ENCODE assay signal across 18 cellular contexts in genomic region chr15:75313116-75313845, GRCh38. TPM values are rescaled to one million over a fixed set of nuclear protein-coding genes. Genes with fewer than 3 reads are reported as not detected.
DNase-seq lines count a peak whose midpoint lies in the region; ATAC-seq, FAIRE-seq and TF ChIP-seq lines count a peak whose summit lies in the region.
"Had no signal": no experiment of that assay in that cellular context is flagged by ENCODE, and none has a peak within 500 bp of the region (broad histone marks: within the 10 kb centered on the region; RNA-seq: fewer than 3 reads in every experiment).

No MANE protein-coding gene starts in this region.

- peak overlapping the region in 9 of 11 experiments; percentile 3 to 59 (median 15); a peak in 12 of 22 replicates for H3K4me2 ChIP-seq in BLaER1 treated with 17β-estradiol and CSF1 and Interleukin-3, amounts not matched to agents 10 nM and 100 nM
- no peak overlapping the region for H3K4me2 ChIP-seq in H1 (ENCODE audit: insufficient read depth in 1 of 2, low read depth in 2 of 2, low read length in 2 of 2)

- no peak overlapping the region for H3K14ac ChIP-seq in H1 (ENCODE audit: insufficient read length)

- TF ChIP-seq CTCF in H1 (IDR thresholded peaks at IDR 0.05; ENCODE audit: control extremely low read depth in 1 of 3, insufficient read depth in 1 of 3, low read depth in 1 of 3, low read length in 3 of 3), result no peak

- H3K23ac ChIP-seq in H1 (ENCODE audit: insufficient read length), result no peak overlapping the region

- no peak overlapping the region for H3K27ac Mint-ChIP-seq in natural killer cell treated with Interleukin-12 subunit alpha and Interleukin-12 subunit beta and Interleukin-15 and Interleukin-18, amount 100 ng/mL, for 72 hours
- no peak overlapping the region for H3K27ac Mint-ChIP-seq in naive thymus-derived CD4-positive, alpha-beta T cell

- intact Hi-C loops in naive thymus-derived CD4-positive, alpha-beta T cell (cut with micrococcal nuclease), result no loop called here

- H3K27ac ChIP-seq in BLaER1 treated with 17β-estradiol and CSF1 and Interleukin-3, amounts not matched to agents 10 nM and 100 nM, result no peak overlapping the region
- H3K27ac ChIP-seq in H1 (ENCODE audit: low read depth, low read length), result no peak overlapping the region
- no peak overlapping the region for H3K27ac ChIP-seq in naive thymus-derived CD4-positive, alpha-beta T cell (ENCODE audit: low read depth, low read length)

- H3K9me3 ChIP-seq in BLaER1 treated with 17β-estradiol and CSF1 and Interleukin-3, amounts not matched to agents 10 nM and 100 nM (replicated peaks in 1 of 11), result no peaks in the 10 kb centered on the region
- no peaks in the 10 kb centered on the region for H3K9me3 ChIP-seq in H1 (ENCODE audit: insufficient read depth in 2 of 2, low read depth in 1 of 2, low read length in 1 of 2)
- no peaks in the 10 kb centered on the region for H3K9me3 ChIP-seq in naive thymus-derived CD4-positive, alpha-beta T cell (ENCODE audit: control insufficient read depth in 2 of 3, low read length in 3 of 3)

- H3K79me2 ChIP-seq in H1 (ENCODE audit: control insufficient read depth in 1 of 2, insufficient read depth in 2 of 2, low read length in 2 of 2), result no peaks in the 10 kb centered on the region

- 90% methylated on average over 13 of the region's 13 CpGs; no CpG with 5 or more reads in 1 of the 2 experiments for WGBS in H1 (ENCODE audit: extremely low coverage in 1 of 2, insufficient coverage in 1 of 2, insufficient read length in 1 of 2, insufficient replicate concordance in 2 of 2, low coverage in 1 of 2, low lambda C conversion rate in 2 of 2, missing lambda C conversion rate in 1 of 2), 2 experiments

- H3K27me3 ChIP-seq in BLaER1 treated with 17β-estradiol and CSF1 and Interleukin-3, amounts not matched to agents 10 nM and 100 nM, result no peaks in the 10 kb centered on the region
- no peaks in the 10 kb centered on the region for H3K27me3 ChIP-seq in H1 (replicated peaks in 1 of 4; ENCODE audit: control insufficient read depth in 3 of 4, extremely low read depth in 1 of 4, insufficient read depth in 3 of 4, low read length in 3 of 4)
- H3K27me3 ChIP-seq in naive thymus-derived CD4-positive, alpha-beta T cell (ENCODE audit: control insufficient read depth in 2 of 2, insufficient read depth in 2 of 2, low read length in 2 of 2), result no peaks in the 10 kb centered on the region

- H3K36me3 Mint-ChIP-seq in natural killer cell treated with Interleukin-12 subunit alpha and Interleukin-12 subunit beta and Interleukin-15 and Interleukin-18, amount 100 ng/mL, for 72 hours, result no peaks in the 10 kb centered on the region
- H3K36me3 Mint-ChIP-seq in naive thymus-derived CD4-positive, alpha-beta T cell, result no peaks in the 10 kb centered on the region

- peak in 1 of 2 donors; percentile 51 for ATAC-seq in natural killer cell treated with Interleukin-12 subunit alpha and Interleukin-12 subunit beta and Interleukin-15 and Interleukin-18, amount 100 ng/mL, for 72 hours
- ATAC-seq in naive thymus-derived CD4-positive, alpha-beta T cell, result no peak
- no peak for ATAC-seq in GM18868 (IDR thresholded peaks at IDR 0.05; ENCODE audit: unreplicated experiment)
- ATAC-seq: HepG2 had no signal

- no peak overlapping the region for H2BK20ac ChIP-seq in H1 (ENCODE audit: low read length)

- no peak overlapping the region for H3K9ac ChIP-seq in BLaER1 treated with 17β-estradiol and CSF1 and Interleukin-3, amounts not matched to agents 10 nM and 100 nM
- H3K9ac ChIP-seq in H1 (replicated peaks in 1 of 4; ENCODE audit: extremely low read depth in 1 of 4, low read depth in 3 of 4, low read length in 3 of 4), result no peak overlapping the region

- no peak overlapping the region for H3K56ac ChIP-seq in H1 (replicated peaks; ENCODE audit: insufficient read length, low read depth, low read length)

- no peaks in the 10 kb centered on the region for H3K36me3 ChIP-seq in BLaER1 treated with 17β-estradiol and CSF1 and Interleukin-3, amounts not matched to agents 10 nM and 100 nM
- H3K36me3 ChIP-seq in H1 (ENCODE audit: control insufficient read depth in 2 of 4, insufficient read depth in 4 of 4, low read length in 3 of 4), result no peaks in the 10 kb centered on the region
- no peaks in the 10 kb centered on the region for H3K36me3 ChIP-seq in naive thymus-derived CD4-positive, alpha-beta T cell (ENCODE audit: control insufficient read depth in 2 of 3, insufficient read depth in 3 of 3, low read length in 3 of 3)

- peaks cover 0 to 13% (median 9%) of the 10 kb centered on the region in 10 experiments; a peak in 12 of 20 replicates for H3K4me1 ChIP-seq in BLaER1 treated with 17β-estradiol and CSF1 and Interleukin-3, amounts not matched to agents 10 nM and 100 nM
- H3K4me1 ChIP-seq in H1 (replicated peaks in 1 of 4; ENCODE audit: control insufficient read depth in 3 of 4, insufficient read depth in 4 of 4, low read length in 3 of 4), result no peaks in the 10 kb centered on the region
- H3K4me1 ChIP-seq in naive thymus-derived CD4-positive, alpha-beta T cell (ENCODE audit: control insufficient read depth in 2 of 2, insufficient read depth in 2 of 2, low read length in 2 of 2), result no peaks in the 10 kb centered on the region

- H3K4me3 ChIP-seq in BLaER1 treated with 17β-estradiol and CSF1 and Interleukin-3, amounts not matched to agents 10 nM and 100 nM, result no peak overlapping the region
- no peak overlapping the region for H3K4me3 ChIP-seq in H1 (ENCODE audit: extremely low read depth in 1 of 4, insufficient read depth in 2 of 4, low read depth in 3 of 4, low read length in 4 of 4)
- H3K4me3 ChIP-seq in naive thymus-derived CD4-positive, alpha-beta T cell (ENCODE audit: low read length), result no peak overlapping the region

- H2BK15ac ChIP-seq in H1 (ENCODE audit: low read length), result no peak overlapping the region

- H3K27me3 Mint-ChIP-seq in natural killer cell treated with Interleukin-12 subunit alpha and Interleukin-12 subunit beta and Interleukin-15 and Interleukin-18, amount 100 ng/mL, for 72 hours, result peaks cover 3 to 6% of the 10 kb centered on the region in 2 donors
- H3K27me3 Mint-ChIP-seq in naive thymus-derived CD4-positive, alpha-beta T cell, result peaks cover 2 to 24% (median 6%) of the 10 kb centered on the region in 5 donors

- no peak overlapping the region for H2BK12ac ChIP-seq in H1 (ENCODE audit: low read depth, low read length)

- CTCF ChIA-PET in H1 (lab: Charles Lee; ENCODE audit: partially characterized antibody), result no interaction called here
- CTCF ChIA-PET in naive thymus-derived CD4-positive, alpha-beta T cell (lab: Charles Lee), result no interaction called here

- no peak overlapping the region for H3K18ac ChIP-seq in H1 (ENCODE audit: extremely low read depth, low read length)

- H4K91ac ChIP-seq in H1 (replicated peaks; ENCODE audit: insufficient read length, low read length), result no peak overlapping the region

- H4K8ac ChIP-seq in H1 (ENCODE audit: extremely low read depth, insufficient read depth, low read length), result peak overlapping the region; percentile 25; the same call in 1 of the 2 replicates

- no peak overlapping the region for H2BK5ac ChIP-seq in H1 (ENCODE audit: low read depth, low read length)

- no peak for TF ChIP-seq EP300 in H1 (IDR thresholded peaks at IDR 0.05; ENCODE audit: borderline replicate concordance in 1 of 2, low read depth in 2 of 2, low read length in 2 of 2)

- no peak for DNase-seq in H1 (ENCODE audit: low read depth in 1 of 2, low spot score in 2 of 2)
- no peak for DNase-seq in natural killer cell treated with Interleukin-12 subunit alpha and Interleukin-12 subunit beta and Interleukin-15 and Interleukin-18, amount 100 ng/mL, for 72 hours (ENCODE audit: low spot score)
- no peak for DNase-seq in naive thymus-derived CD4-positive, alpha-beta T cell
- DNase-seq: COR-L47; DMS153; KG1; NCI-H1436; NCI-H2029 treated with DMSO at 0.1 percent for 48 hours; NCI-H2171 treated with DMSO at 0.1 percent for 48 hours; NCI-H446 treated with DMSO at 0.1 percent for 48 hours; NK-92 treated with Interleukin-12 subunit alpha and Interleukin-12 subunit beta, amount 100 ng/mL, for 24 hours; OCI-M1; SIG-M5 had no signal

- H3K9me3 Mint-ChIP-seq in natural killer cell treated with Interleukin-12 subunit alpha and Interleukin-12 subunit beta and Interleukin-15 and Interleukin-18, amount 100 ng/mL, for 72 hours, result no peaks in the 10 kb centered on the region
- H3K9me3 Mint-ChIP-seq in naive thymus-derived CD4-positive, alpha-beta T cell, result no peaks in the 10 kb centered on the region

- H3K4me3 Mint-ChIP-seq in natural killer cell treated with Interleukin-12 subunit alpha and Interleukin-12 subunit beta and Interleukin-15 and Interleukin-18, amount 100 ng/mL, for 72 hours, result peak overlapping the region; percentile 15
- H3K4me3 Mint-ChIP-seq in naive thymus-derived CD4-positive, alpha-beta T cell, result no peak overlapping the region

- POLR2A ChIA-PET in H1 (lab: Charles Lee; ENCODE audit: partially characterized antibody), result no interaction called here
- POLR2A ChIA-PET in naive thymus-derived CD4-positive, alpha-beta T cell (lab: Charles Lee), result no interaction called here

- no peaks in the 10 kb centered on the region for H3K23me2 ChIP-seq in H1 (ENCODE audit: low read depth, low read length)

- TF ChIP-seq POLR2A in H1 (IDR thresholded peaks at IDR 0.05; ENCODE audit: control extremely low read depth in 1 of 2, low read depth in 2 of 2, low read length in 2 of 2), result no peak

- H4K20me1 ChIP-seq in BLaER1 treated with 17β-estradiol and CSF1 and Interleukin-3, amounts not matched to agents 10 nM and 100 nM, result no peaks in the 10 kb centered on the region
- H4K20me1 ChIP-seq in H1 (replicated peaks in 1 of 2; ENCODE audit: control insufficient read depth in 1 of 2, insufficient read depth in 2 of 2, low read length in 2 of 2), result no peaks in the 10 kb centered on the region

- no peak for FAIRE-seq in H1 (lab: Jason Lieb, UNC)
- FAIRE-seq: H54, HepG2 had no signal

- TF ChIP-seq RAD21 in H1 (IDR thresholded peaks at IDR 0.05 in 1 of 2, conservative IDR thresholded peaks at IDR 0.05 in 1 of 2; ENCODE audit: low read depth in 2 of 2, low read length in 2 of 2), result no peak

- no peak overlapping the region for H2AK5ac ChIP-seq in H1 (ENCODE audit: low read depth, low read length)

- H3K4me1 Mint-ChIP-seq in natural killer cell treated with Interleukin-12 subunit alpha and Interleukin-12 subunit beta and Interleukin-15 and Interleukin-18, amount 100 ng/mL, for 72 hours (ENCODE audit: low read depth in 2 of 2), result peaks cover 8 to 15% of the 10 kb centered on the region in 2 donors
- peaks cover 0 to 2% (median 0%) of the 10 kb centered on the region in 7 donors for H3K4me1 Mint-ChIP-seq in naive thymus-derived CD4-positive, alpha-beta T cell

- H2AFZ ChIP-seq in H1 (ENCODE audit: low read length), result no peak overlapping the region

- H4K5ac ChIP-seq in H1 (ENCODE audit: insufficient read length, low read depth, low read length), result no peak overlapping the region

- H3K79me1 ChIP-seq in H1 (ENCODE audit: low read depth, low read length), result no peaks in the 10 kb centered on the region

- no peak overlapping the region for H2BK120ac ChIP-seq in H1 (replicated peaks; ENCODE audit: low read depth, low read length)

- H3K4ac ChIP-seq in H1 (replicated peaks; ENCODE audit: insufficient read length, low read depth, low read length), result no peak overlapping the region

RNA-seq across cellular contexts. Expression of gene COMMD4, which starts 22.6 kb away (rescaled TPM):
- total RNA-seq in H1 (2021; fragmentation: NEBNext Ultra II Directional; extraction: Animal tissue kit (Norgen Biotek cat#: 25700)), result 131 and 132 TPM in 2 replicates
- 236 and 265 TPM in 2 replicates for polyA plus RNA-seq in H1 (2011; rRNA removed)
- polyA plus RNA-seq in H1 (2011; cell fraction: cytosol; rRNA removed), result 273 TPM
- polyA plus RNA-seq in H1 (2011; cell fraction: nucleus; rRNA removed), result 252 TPM
- 109 to 154 TPM (median 150 TPM) in 4 replicates for polyA plus RNA-seq in H1 (2012, experiment 1 of 2)
- polyA plus RNA-seq in H1 (2012, experiment 2 of 2), result 168 TPM
- 118 TPM for polyA plus RNA-seq in H1 (2013, experiment 1 of 2)
- polyA plus RNA-seq in H1 (2013, experiment 2 of 2), result 115 TPM
- polyA minus RNA-seq in H1 (2011; rRNA and poly(A)+ RNA removed), result 51.0 and 53.9 TPM in 2 replicates
- 33.5 TPM for polyA minus RNA-seq in H1 (2011; cell fraction: cytosol; rRNA and poly(A)+ RNA removed)
- polyA minus RNA-seq in H1 (2011; cell fraction: nucleus; rRNA and poly(A)+ RNA removed), result 38.7 TPM
- total RNA-seq in natural killer cell treated with Interleukin-12 subunit alpha and Interleukin-12 subunit beta and Interleukin-15 and Interleukin-18, amount 100 ng/mL, for 72 hours, result 10 to 100 TPM; 54.4 to 96.2 TPM
- total RNA-seq in naive thymus-derived CD4-positive, alpha-beta T cell, result 10 to 100 TPM; 23.4 to 84.2 (median 26.3) TPM
- polyA plus RNA-seq in naive thymus-derived CD4-positive, alpha-beta T cell, result 10 to 100 TPM; 30.2 to 37.5 TPM

RNA-seq across cellular contexts. Expression of gene GOLGA6D, which starts 30.6 kb away (rescaled TPM):
- 0.69 and 0.73 TPM in 2 replicates for total RNA-seq in H1 (2021; fragmentation: NEBNext Ultra II Directional; extraction: Animal tissue kit (Norgen Biotek cat#: 25700))
- polyA plus RNA-seq in H1 (2011; rRNA removed), result 0.20 and 0.27 TPM in 2 replicates
- 0.58 TPM for polyA plus RNA-seq in H1 (2011; cell fraction: cytosol; rRNA removed)
- polyA plus RNA-seq in H1 (2011; cell fraction: nucleus; rRNA removed), result 0.74 TPM
- 0.25 to 0.81 TPM (median 0.51 TPM) in 4 replicates for polyA plus RNA-seq in H1 (2012, experiment 1 of 2)
- 0.14 TPM for polyA plus RNA-seq in H1 (2012, experiment 2 of 2)
- polyA plus RNA-seq in H1 (2013, experiment 1 of 2), result 0.77 TPM
- polyA plus RNA-seq in H1 (2013, experiment 2 of 2), result 0.85 TPM
- polyA minus RNA-seq in H1 (2011; rRNA and poly(A)+ RNA removed), result 0.47 and 0.68 TPM in 2 replicates
- not detected for polyA minus RNA-seq in H1 (2011; cell fraction: cytosol; rRNA and poly(A)+ RNA removed)
- polyA minus RNA-seq in H1 (2011; cell fraction: nucleus; rRNA and poly(A)+ RNA removed), result not detected
- not detected for total RNA-seq in natural killer cell treated with Interleukin-12 subunit alpha and Interleukin-12 subunit beta and Interleukin-15 and Interleukin-18, amount 100 ng/mL, for 72 hours
- under 1 TPM in 2 of 5 experiments, not detected in 3; 0.19 to 0.27 TPM for total RNA-seq in naive thymus-derived CD4-positive, alpha-beta T cell
- polyA plus RNA-seq in naive thymus-derived CD4-positive, alpha-beta T cell, result not detected
- total RNA-seq: HepG2, RPMI7951 had no signal

RNA-seq across cellular contexts. Expression of gene NEIL1, which starts 33.6 kb away (rescaled TPM):
- total RNA-seq in H1 (2021; fragmentation: NEBNext Ultra II Directional; extraction: Animal tissue kit (Norgen Biotek cat#: 25700)), result 10.9 and 12.2 TPM in 2 replicates
- polyA plus RNA-seq in H1 (2011; rRNA removed), result 10.4 and 19.5 TPM in 2 replicates
- polyA plus RNA-seq in H1 (2011; cell fraction: cytosol; rRNA removed), result 12.4 TPM
- polyA plus RNA-seq in H1 (2011; cell fraction: nucleus; rRNA removed), result 49.5 TPM
- 14.7 to 18.1 TPM (median 15.4 TPM) in 4 replicates for polyA plus RNA-seq in H1 (2012, experiment 1 of 2)
- polyA plus RNA-seq in H1 (2012, experiment 2 of 2), result 10.2 TPM
- 11.4 TPM for polyA plus RNA-seq in H1 (2013, experiment 1 of 2)
- polyA plus RNA-seq in H1 (2013, experiment 2 of 2), result 8.7 TPM
- 3.5 and 4.2 TPM in 2 replicates for polyA minus RNA-seq in H1 (2011; rRNA and poly(A)+ RNA removed)
- 5.3 TPM for polyA minus RNA-seq in H1 (2011; cell fraction: cytosol; rRNA and poly(A)+ RNA removed)
- polyA minus RNA-seq in H1 (2011; cell fraction: nucleus; rRNA and poly(A)+ RNA removed), result 12.7 TPM
- total RNA-seq in natural killer cell treated with Interleukin-12 subunit alpha and Interleukin-12 subunit beta and Interleukin-15 and Interleukin-18, amount 100 ng/mL, for 72 hours, result 10 to 100 TPM; 12.4 to 22.3 TPM
- 10 to 100 TPM in 4 of 5 experiments, 1 to 10 TPM in 1; 8.9 to 49.9 (median 18.5) TPM for total RNA-seq in naive thymus-derived CD4-positive, alpha-beta T cell
- 1 to 10 TPM; 1.7 to 3.1 TPM for polyA plus RNA-seq in naive thymus-derived CD4-positive, alpha-beta T cell

RNA-seq across cellular contexts. Expression of gene MAN2C1, which starts 55.1 kb away (rescaled TPM):
- 79.1 and 88.9 TPM in 2 replicates for total RNA-seq in H1 (2021; fragmentation: NEBNext Ultra II Directional; extraction: Animal tissue kit (Norgen Biotek cat#: 25700))
- 56.3 and 92.9 TPM in 2 replicates for polyA plus RNA-seq in H1 (2011; rRNA removed)
- 79.0 TPM for polyA plus RNA-seq in H1 (2011; cell fraction: cytosol; rRNA removed)
- 521 TPM for polyA plus RNA-seq in H1 (2011; cell fraction: nucleus; rRNA removed)
- polyA plus RNA-seq in H1 (2012, experiment 1 of 2), result 66.5 to 112 TPM (median 91.4 TPM) in 4 replicates
- polyA plus RNA-seq in H1 (2012, experiment 2 of 2), result 59.8 TPM
- 35.5 TPM for polyA plus RNA-seq in H1 (2013, experiment 1 of 2)
- 29.7 TPM for polyA plus RNA-seq in H1 (2013, experiment 2 of 2)
- 49.7 and 55.5 TPM in 2 replicates for polyA minus RNA-seq in H1 (2011; rRNA and poly(A)+ RNA removed)
- polyA minus RNA-seq in H1 (2011; cell fraction: cytosol; rRNA and poly(A)+ RNA removed), result 53.7 TPM
- polyA minus RNA-seq in H1 (2011; cell fraction: nucleus; rRNA and poly(A)+ RNA removed), result 195 TPM
- total RNA-seq in natural killer cell treated with Interleukin-12 subunit alpha and Interleukin-12 subunit beta and Interleukin-15 and Interleukin-18, amount 100 ng/mL, for 72 hours, result 100 to 1,000 TPM; 213 to 295 TPM
- 100 to 1,000 TPM; 298 to 557 (median 451) TPM for total RNA-seq in naive thymus-derived CD4-positive, alpha-beta T cell
- polyA plus RNA-seq in naive thymus-derived CD4-positive, alpha-beta T cell, result 10 to 100 TPM; 26.7 to 44.9 TPM

RNA-seq across cellular contexts. Expression of gene GOLGA6C, which starts 55.1 kb away (rescaled TPM):
- total RNA-seq in H1 (2021; fragmentation: NEBNext Ultra II Directional; extraction: Animal tissue kit (Norgen Biotek cat#: 25700)), result 0.35 TPM in 1 of 2 replicates, not detected in the other
- polyA plus RNA-seq in H1 (2011; rRNA removed), result 0.14 and 0.17 TPM in 2 replicates
- 0.22 TPM for polyA plus RNA-seq in H1 (2011; cell fraction: cytosol; rRNA removed)
- 0.11 TPM for polyA plus RNA-seq in H1 (2011; cell fraction: nucleus; rRNA removed)
- polyA plus RNA-seq in H1 (2012, experiment 1 of 2), result 0.15 to 0.61 TPM (median 0.42 TPM) in 4 replicates
- polyA plus RNA-seq in H1 (2012, experiment 2 of 2), result not detected
- polyA plus RNA-seq in H1 (2013, experiment 1 of 2), result 0.99 TPM
- 0.75 TPM for polyA plus RNA-seq in H1 (2013, experiment 2 of 2)
- not detected in 2 replicates for polyA minus RNA-seq in H1 (2011; rRNA and poly(A)+ RNA removed)
- polyA minus RNA-seq in H1 (2011; cell fraction: cytosol; rRNA and poly(A)+ RNA removed), result not detected
- polyA minus RNA-seq in H1 (2011; cell fraction: nucleus; rRNA and poly(A)+ RNA removed), result 0.30 TPM
- total RNA-seq in natural killer cell treated with Interleukin-12 subunit alpha and Interleukin-12 subunit beta and Interleukin-15 and Interleukin-18, amount 100 ng/mL, for 72 hours, result under 1 TPM in 1 of 2 donors, not detected in 1; 0.21 TPM
- total RNA-seq in naive thymus-derived CD4-positive, alpha-beta T cell, result not detected
- not detected for polyA plus RNA-seq in naive thymus-derived CD4-positive, alpha-beta T cell
- total RNA-seq: HepG2, RPMI7951 had no signal
- polyA plus RNA-seq: HepG2 had no signal

Comparison
In these comparisons a context has a peak if more than half of its experiments do, and no peak if none do; other contexts are left out.
1. H3K4me2 ChIP-seq: peak in BLaER1 treated with 17β-estradiol and CSF1 and Interleukin-3, amounts not matched to agents 10 nM and 100 nM (9 of 11); none in H1 (0 of 2).